22 cellular contexts compared by ENCODE assay signal in the genomic region with DNA sequence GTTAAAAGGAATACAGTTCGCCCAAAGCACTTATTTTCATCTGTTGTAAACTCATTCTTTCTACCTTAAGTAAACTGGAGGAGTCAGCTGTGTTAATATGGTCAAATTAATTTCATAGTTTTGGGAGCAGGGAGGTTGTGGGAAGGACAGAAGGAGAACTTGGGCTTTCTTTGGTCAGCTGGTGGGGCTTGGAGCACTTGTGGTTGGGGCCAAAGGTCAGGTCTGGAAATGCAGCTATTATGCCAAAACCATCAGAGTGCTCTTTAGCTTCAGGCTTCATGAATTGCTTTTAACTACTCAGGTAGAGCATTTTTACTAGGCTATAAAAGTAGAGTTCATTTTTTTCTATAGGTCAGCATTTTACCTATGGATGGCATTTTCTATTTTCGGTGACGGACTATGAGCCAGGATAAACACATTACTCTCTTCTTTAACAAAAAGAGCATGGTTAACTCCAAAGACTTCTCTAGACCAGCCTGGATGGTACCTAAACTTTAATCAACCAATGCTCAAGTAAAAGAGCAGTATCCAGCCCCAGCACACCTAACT. TPM values are rescaled to one million over a fixed set of nuclear protein-coding genes. Genes with fewer than 3 reads are reported as not detected.
A peak's percentile ranks its signal among the peaks of the same experiment; 100 is the strongest.
DNase-seq lines count a peak whose midpoint lies in the region; ATAC-seq, FAIRE-seq and TF ChIP-seq lines count a peak whose summit lies in the region.
"Had no signal": no experiment of that assay in that cellular context is flagged by ENCODE, and none has a peak within 500 bp of the region (broad histone marks: within the 10 kb centered on the region; RNA-seq: fewer than 3 reads in every experiment).

No MANE protein-coding gene starts in this region.

- H3K79me2 ChIP-seq in PC-3 (ENCODE audit: low read length) (no peaks in the 10 kb centered on the region), HepG2 (ENCODE audit: insufficient read depth, low read length) (no peaks in the 10 kb centered on the region)

- in situ Hi-C loops in HepG2 (cut with HindIII; ENCODE audit: extremely low pct_ligation_motif_present, low pct_unique_long_range_greater_than_20kb) = no loop called here

- H3K36me3 ChIP-seq in PC-3 (ENCODE audit: low read depth, low read length) (no peaks in the 10 kb centered on the region), HepG2 (replicated peaks in 1 of 2; ENCODE audit: control insufficient read depth in 1 of 2, insufficient read depth in 2 of 2, low read length in 2 of 2) (no peaks in the 10 kb centered on the region)
- H3K36me3 ChIP-seq: BLaER1 had no signal

- H2AFZ ChIP-seq in PC-3 (ENCODE audit: low read length) (no peak overlapping the region), HepG2 (ENCODE audit: low read length) (no peak overlapping the region)

- BruUV-seq in PC-3 (replicated peaks; lab: Mats Ljungman, UMichigan) = no TSS peak
- no TSS peak for BruUV-seq in HepG2 (replicated peaks; lab: Mats Ljungman, UMichigan)

- ATAC-seq in PC-3 = no peak
- ATAC-seq in HepG2 = no peak
- ATAC-seq in HG02678 (IDR thresholded peaks at IDR 0.05; ENCODE audit: unreplicated experiment) = no peak
- no peak for ATAC-seq in HG02870 (IDR thresholded peaks at IDR 0.05; ENCODE audit: unreplicated experiment)

- H3K27me3 ChIP-seq in PC-3 (ENCODE audit: low read length) (no peaks in the 10 kb centered on the region), HepG2 (ENCODE audit: control insufficient read depth in 1 of 2, insufficient read depth in 2 of 2, low read length in 2 of 2) (no peaks in the 10 kb centered on the region)
- H3K27me3 ChIP-seq: BLaER1 had no signal

- H4K20me1 ChIP-seq in PC-3 (ENCODE audit: low read length) (no peaks in the 10 kb centered on the region), HepG2 (ENCODE audit: insufficient read depth, low read length) (no peaks in the 10 kb centered on the region)
- H4K20me1 ChIP-seq: BLaER1 had no signal

- TF ChIP-seq POLR2A in HepG2 (IDR thresholded peaks at IDR 0.05; ENCODE audit: insufficient read depth in 1 of 2, low read depth in 2 of 2, low read length in 2 of 2) = no peak

- H3K4me2 ChIP-seq in PC-3 (ENCODE audit: low read length) (no peak overlapping the region), HepG2 (ENCODE audit: low read depth, low read length) (no peak overlapping the region)
- H3K4me2 ChIP-seq: BLaER1 had no signal

- no peak for TF ChIP-seq CTCF in PC-3 (conservative IDR thresholded peaks at IDR 0.05; ENCODE audit: low read depth, low read length)
- TF ChIP-seq CTCF in HepG2 (CRISPR knock-in tag; IDR thresholded peaks at IDR 0.05) = no peak

- WGBS in HepG2 (ENCODE audit: low lambda C conversion rate) = 34% methylated on average over 3 of the region's 3 CpGs

- DNase-seq in ELF-1 (ENCODE audit: low read depth, low spot score) (peak; percentile 3), PC-3 (peak; percentile 17), HepG2 (ENCODE audit: low spot score) (no peak), renal cortical epithelial cell (ENCODE audit: low read depth) (peak; percentile 25), kidney tubule cell (ENCODE audit: low spot score) (no peak)
- DNase-seq: Calu3; CD4-positive, alpha-beta memory T cell; H7; HFFc6; MV-4-11; NCI-H187; NCI-H2227 treated with DMSO at 0.1 percent for 48 hours; NCI-H510A treated with DMSO at 0.1 percent for 48 hours; NCI-H774; Right ventricle myocardium superior had no signal

- H3K9ac ChIP-seq in PC-3 (ENCODE audit: low read length) = no peak overlapping the region
- H3K9ac ChIP-seq in HepG2 (ENCODE audit: insufficient read depth, low read depth, low read length) = no peak overlapping the region
- H3K9ac ChIP-seq: BLaER1 had no signal

- H3F3A ChIP-seq in PC-3 (ENCODE audit: low read length, unreplicated experiment) = no peaks in the 10 kb centered on the region

- TF ChIP-seq EP300 in HepG2 (IDR thresholded peaks at IDR 0.05; ENCODE audit: low read depth in 2 of 2, low read length in 2 of 2) = no peak
- no peak for TF ChIP-seq EP300 in HepG2 (CRISPR knock-in tag; IDR thresholded peaks at IDR 0.05; ENCODE audit: borderline replicate concordance)

- H3K27ac ChIP-seq in PC-3 (ENCODE audit: low read length) (no peak overlapping the region), HepG2 (ENCODE audit: extremely low read length, insufficient read depth, low read length) (no peak overlapping the region)
- H3K27ac ChIP-seq: BLaER1 had no signal

- POLR2A ChIA-PET in PC-3 (lab: Charles Lee; ENCODE audit: unreplicated experiment) = interaction anchor here (0.6 kb wide), 1 partner anchor 49 kb away, joined by 3 read pairs; no protein-coding TSS in a partner anchor
- POLR2A ChIA-PET in HepG2 (lab: Yijun Ruan, JAX) = no interaction called here

- H3K4me1 ChIP-seq in PC-3 (ENCODE audit: insufficient read depth, low read length) (peaks cover 9% of the 10 kb centered on the region), HepG2 (ENCODE audit: insufficient read depth, low read length) (peaks cover 3% of the 10 kb centered on the region; the same call in 1 of the 2 replicates)
- H3K4me1 ChIP-seq: BLaER1 had no signal

- TF ChIP-seq RAD21 in HepG2 (CRISPR knock-in tag; IDR thresholded peaks at IDR 0.05) = no peak

- H3K4me3 ChIP-seq in PC-3 (ENCODE audit: low read length) (no peak overlapping the region), HepG2 (replicated peaks in 1 of 3; ENCODE audit: insufficient read depth in 1 of 3, low read depth in 2 of 3, low read length in 3 of 3) (no peak overlapping the region)
- H3K4me3 ChIP-seq: BLaER1 had no signal

- H3K9me3 ChIP-seq in PC-3 (ENCODE audit: low read length) (no peaks in the 10 kb centered on the region), HepG2 (ENCODE audit: low read length) (no peaks in the 10 kb centered on the region)
- H3K9me3 ChIP-seq: BLaER1 had no signal

- CTCF ChIA-PET in PC-3 (lab: Charles Lee) = no interaction called here
- CTCF ChIA-PET in HepG2 (lab: Yijun Ruan, JAX; ENCODE audit: low intra/inter-chr PET ratio, low total read pairs) = no interaction called here

- intact Hi-C loops in PC-3 (cut with micrococcal nuclease) = no loop called here
- intact Hi-C loops in HepG2 (cut with micrococcal nuclease; ENCODE audit: unreplicated experiment) = no loop called here

- FAIRE-seq in HepG2 (lab: Jason Lieb, UNC) = no peak
- FAIRE-seq: A204.1, HTR-8/SVneo had no signal

- no peaks in the 10 kb centered on the region for H3K9me2 ChIP-seq in PC-3 (replicated peaks; ENCODE audit: low read length)

TF ChIP-seq in HepG2, 621 proteins besides CTCF, POLR2A, EP300 and RAD21 (continues in another document):
- peak; percentile 63 to 90 for TF ChIP-seq MAFK (conservative IDR thresholded peaks at IDR 0.05 in 1 of 2, IDR thresholded peaks at IDR 0.05 in 1 of 2; ENCODE audit: low read length in 2 of 2)
- peak; percentile 81 for TF ChIP-seq MAFF (IDR thresholded peaks at IDR 0.05; ENCODE audit: low read depth, low read length)

RNA-seq across cellular contexts. Expression of gene STEAP4, which starts 30.0 kb away (rescaled TPM):
- total RNA-seq in PC-3 (2014; rRNA removed) (1.2 and 1.7 TPM in 2 replicates), HepG2 (2016; rRNA removed; fragmentation: Illumina TruSeq; extraction: Trizol) (not detected in 2 replicates), renal cortical epithelial cell (0.30 and 2.1 TPM in 2 replicates)
- not detected in 2 replicates for total RNA-seq in HepG2 (2016; cell fraction: cytosol; rRNA removed; fragmentation: Illumina TruSeq; extraction: Trizol; ENCODE audit: low read depth)
- not detected in 2 replicates for total RNA-seq in HepG2 (2016; cell fraction: insoluble cytoplasmic fraction; rRNA removed; fragmentation: Illumina TruSeq; extraction: Trizol)
- not detected in 2 replicates for total RNA-seq in HepG2 (2016; cell fraction: membrane; rRNA removed; fragmentation: Illumina TruSeq; extraction: Trizol)
- total RNA-seq in HepG2 (2016; cell fraction: nucleus; rRNA removed; fragmentation: Illumina TruSeq; extraction: Trizol) = not detected in 2 replicates
- not detected in 2 replicates for polyA plus RNA-seq in HepG2 (2011; rRNA removed)
- polyA plus RNA-seq in HepG2 (2011; cell fraction: cytosol; rRNA removed) = not detected in 2 replicates
- not detected in 2 replicates for polyA plus RNA-seq in HepG2 (2011; cell fraction: nucleus; rRNA removed)
- not detected in 2 replicates for polyA plus RNA-seq in HepG2 (2012)
- polyA plus RNA-seq in HepG2 (2016; cell fraction: cytosol; fragmentation: Illumina TruSeq; extraction: Trizol; ENCODE audit: low read depth) = not detected in 2 replicates
- polyA plus RNA-seq in HepG2 (2016; cell fraction: insoluble cytoplasmic fraction; fragmentation: Illumina TruSeq; extraction: Trizol; ENCODE audit: low read depth) = not detected in 2 replicates
- not detected in 2 replicates for polyA plus RNA-seq in HepG2 (2016; cell fraction: membrane; fragmentation: Illumina TruSeq; extraction: Trizol; ENCODE audit: low read depth)
- not detected in 2 replicates for polyA plus RNA-seq in HepG2 (2016; cell fraction: nucleus; fragmentation: Illumina TruSeq; extraction: Trizol; ENCODE audit: insufficient read depth, low read depth)
- 19.2 TPM in 1 of 2 replicates, not detected in the other for polyA minus RNA-seq in HepG2 (2011; rRNA and poly(A)+ RNA removed; ENCODE audit: low replicate concordance)
- not detected in 2 replicates for polyA minus RNA-seq in HepG2 (2011; cell fraction: cytosol; rRNA and poly(A)+ RNA removed)
- not detected in 2 replicates for polyA minus RNA-seq in HepG2 (2011; cell fraction: nucleus; rRNA and poly(A)+ RNA removed)
- total RNA-seq: CD4-positive, alpha-beta memory T cell; G401; HFFc6; OCI-LY7 had no signal
- polyA plus RNA-seq: CD4-positive, alpha-beta memory T cell had no signal

RNA-seq across cellular contexts. Expression of gene SRI, which starts 56.8 kb away (rescaled TPM):
- 94.0 and 151 TPM in 2 replicates for total RNA-seq in PC-3 (2014; rRNA removed)
- 0.33 TPM in 1 of 2 replicates, not detected in the other for total RNA-seq in HepG2 (2016; rRNA removed; fragmentation: Illumina TruSeq; extraction: Trizol)
- total RNA-seq in HepG2 (2016; cell fraction: cytosol; rRNA removed; fragmentation: Illumina TruSeq; extraction: Trizol; ENCODE audit: low read depth) = not detected in 2 replicates
- 0.51 TPM in 1 of 2 replicates, not detected in the other for total RNA-seq in HepG2 (2016; cell fraction: insoluble cytoplasmic fraction; rRNA removed; fragmentation: Illumina TruSeq; extraction: Trizol)
- total RNA-seq in HepG2 (2016; cell fraction: membrane; rRNA removed; fragmentation: Illumina TruSeq; extraction: Trizol) = not detected in 2 replicates
- total RNA-seq in HepG2 (2016; cell fraction: nucleus; rRNA removed; fragmentation: Illumina TruSeq; extraction: Trizol) = not detected in 2 replicates
- polyA plus RNA-seq in HepG2 (2011; rRNA removed) = 0.37 TPM in 1 of 2 replicates, not detected in the other
- polyA plus RNA-seq in HepG2 (2011; cell fraction: cytosol; rRNA removed) = 0.13 and 0.21 TPM in 2 replicates
- polyA plus RNA-seq in HepG2 (2011; cell fraction: nucleus; rRNA removed) = 0.43 TPM in 1 of 2 replicates, not detected in the other
- polyA plus RNA-seq in HepG2 (2012) = not detected in 2 replicates
- not detected in 2 replicates for polyA plus RNA-seq in HepG2 (2016; cell fraction: cytosol; fragmentation: Illumina TruSeq; extraction: Trizol; ENCODE audit: low read depth)
- polyA plus RNA-seq in HepG2 (2016; cell fraction: insoluble cytoplasmic fraction; fragmentation: Illumina TruSeq; extraction: Trizol; ENCODE audit: low read depth) = 0.29 TPM in 1 of 2 replicates, not detected in the other
- not detected in 2 replicates for polyA plus RNA-seq in HepG2 (2016; cell fraction: membrane; fragmentation: Illumina TruSeq; extraction: Trizol; ENCODE audit: low read depth)
- not detected in 2 replicates for polyA plus RNA-seq in HepG2 (2016; cell fraction: nucleus; fragmentation: Illumina TruSeq; extraction: Trizol; ENCODE audit: insufficient read depth, low read depth)
- polyA minus RNA-seq in HepG2 (2011; rRNA and poly(A)+ RNA removed; ENCODE audit: low replicate concordance) = 30.8 TPM in 1 of 2 replicates, not detected in the other
- not detected in 2 replicates for polyA minus RNA-seq in HepG2 (2011; cell fraction: cytosol; rRNA and poly(A)+ RNA removed)
- polyA minus RNA-seq in HepG2 (2011; cell fraction: nucleus; rRNA and poly(A)+ RNA removed) = not detected in 2 replicates
- total RNA-seq in renal cortical epithelial cell = 152 and 161 TPM in 2 replicates

Comparison
In these comparisons a context has a peak if more than half of its experiments do, and no peak if none do; other contexts are left out.
1. DNase-seq: peak in ELF-1 (single experiment), PC-3 (single experiment) and renal cortical epithelial cell (single experiment); none in HepG2 (single experiment) and kidney tubule cell (single experiment).
2. RNA of gene SRI, which starts 56.8 kb away (total RNA-seq): 152 to 161 TPM in renal cortical epithelial cell and 94.0 to 151 TPM in PC-3; 0.33 to 0.51 TPM in HepG2; every median in the first group is over 10 times any median in the second.